In genomic region chr2:186991766-186992417, GRCh38 we compare ENCODE assay signal across 18 cellular contexts.
DNase-seq lines count a peak whose midpoint lies in the region; ATAC-seq, FAIRE-seq and TF ChIP-seq lines count a peak whose summit lies in the region.
"Had no signal": no experiment of that assay in that cellular context is flagged by ENCODE, and none has a peak within 500 bp of the region (broad histone marks: within the 10 kb centered on the region; RNA-seq: fewer than 3 reads in every experiment).

No MANE protein-coding gene starts in this region.

- H3K9me1 ChIP-seq in K562 (ENCODE audit: control insufficient read depth, insufficient read depth, low read length), result no peaks in the 10 kb centered on the region

- TF ChIP-seq POLR2A in K562 (conservative IDR thresholded peaks at IDR 0.05) (no peak), esophagus muscularis mucosa (IDR thresholded peaks at IDR 0.05; ENCODE audit: low read depth) (no peak)

- H3K79me2 ChIP-seq in K562 (ENCODE audit: control insufficient read depth, insufficient read depth, low read length), result no peaks in the 10 kb centered on the region

- H4K20me1 ChIP-seq in K562 (replicated peaks; ENCODE audit: control insufficient read depth, insufficient read depth, low read length), result no peaks in the 10 kb centered on the region
- H4K20me1 ChIP-seq: BLaER1 treated with 17β-estradiol and CSF1 and Interleukin-3, amounts not matched to agents 10 nM and 100 nM had no signal

- no peak overlapping the region for H3K4me3 ChIP-seq in K562
- no peak overlapping the region for H3K4me3 ChIP-seq in esophagus muscularis mucosa
- H3K4me3 ChIP-seq: BLaER1 treated with 17β-estradiol and CSF1 and Interleukin-3, amounts not matched to agents 10 nM and 100 nM; GM12878; sigmoid colon; transverse colon had no signal

- DNase-seq in DMS53 (lab: John Stamatoyannopoulos, UW) (peak; percentile 41), LHCN-M2 (ENCODE audit: low read depth) (peak; percentile 17), K562 (ENCODE audit: extremely low read depth in 1 of 4, low spot score in 3 of 4) (no peak), medulla oblongata (ENCODE audit: extremely low spot score) (peak; percentile 9), mucosa of gallbladder (ENCODE audit: low spot score) (no peak), esophagus muscularis mucosa (ENCODE audit: extremely low spot score) (no peak), SHP77 treated with DMSO at 0.1 percent for 48 hours (lab: John Stamatoyannopoulos, UW) (no peak)
- DNase-seq: activated CD4-positive, alpha-beta T cell treated with anti-CD3 and anti-CD28 coated beads for 1 hour; EL; naive thymus-derived CD8-positive, alpha-beta T cell; NCI-H2107; sigmoid colon; stimulated activated CD4-positive, alpha-beta T cell treated with anti-CD3 and anti-CD28 coated beads, Interleukin-4, amount 100 ng/mL, for 24 hours; transverse colon had no signal

- TF ChIP-seq RAD21 in K562 (CRISPR knock-in tag; conservative IDR thresholded peaks at IDR 0.05 in 1 of 2, IDR thresholded peaks at IDR 0.05 in 1 of 2), result peak in 1 of 2 experiments; percentile 38; a peak in 2 of 4 replicates

- in situ Hi-C loops in K562 (cut with MboI), result no loop called here

- TF ChIP-seq CTCF in K562 (IDR thresholded peaks at IDR 0.05 in 2 of 3, conservative IDR thresholded peaks at IDR 0.05 in 1 of 3; ENCODE audit: insufficient read depth in 2 of 3, low read depth in 1 of 3, low read length in 3 of 3), result no peak
- no peak for TF ChIP-seq CTCF in esophagus muscularis mucosa (IDR thresholded peaks at IDR 0.05)

- H3K4me1 ChIP-seq in K562 (replicated peaks in 1 of 2; ENCODE audit: control insufficient read depth in 2 of 2, insufficient read depth in 2 of 2, low read length in 2 of 2) (no peaks in the 10 kb centered on the region), esophagus muscularis mucosa (no peaks in the 10 kb centered on the region)
- H3K4me1 ChIP-seq: BLaER1 treated with 17β-estradiol and CSF1 and Interleukin-3, amounts not matched to agents 10 nM and 100 nM; sigmoid colon; transverse colon had no signal

- POLR2A ChIA-PET in K562 (lab: Yijun Ruan, JAX), result no interaction called here

- WGBS in K562 (ENCODE audit: insufficient coverage, low coverage, missing lambda C conversion rate), result 14% methylated on average over 4 of the region's 4 CpGs
- WGBS in esophagus muscularis mucosa, result 83% methylated on average over 4 of the region's 4 CpGs

- BruUV-seq in K562 (replicated peaks; lab: Mats Ljungman, UMichigan), result no TSS peak

- ATAC-seq in K562, result peak; percentile 50; the same call in 1 of the 3 replicates
- no peak for ATAC-seq in GM21717 (IDR thresholded peaks at IDR 0.05; ENCODE audit: unreplicated experiment)
- ATAC-seq: GM12878; naive thymus-derived CD8-positive, alpha-beta T cell had no signal

- no peak overlapping the region for H3K27ac ChIP-seq in K562 (ENCODE audit: extremely low read depth, low read depth, low read length)
- no peak overlapping the region for H3K27ac ChIP-seq in esophagus muscularis mucosa (replicated peaks in 1 of 4)
- H3K27ac ChIP-seq: BLaER1 treated with 17β-estradiol and CSF1 and Interleukin-3, amounts not matched to agents 10 nM and 100 nM; sigmoid colon; transverse colon had no signal

- no peak overlapping the region for H3K9ac ChIP-seq in K562 (ENCODE audit: insufficient read depth in 1 of 2, low read depth in 2 of 2, low read length in 2 of 2)
- H3K9ac ChIP-seq: BLaER1 treated with 17β-estradiol and CSF1 and Interleukin-3, amounts not matched to agents 10 nM and 100 nM had no signal

- no peaks in the 10 kb centered on the region for H3K27me3 ChIP-seq in K562 (ENCODE audit: control insufficient read depth in 2 of 2, insufficient read depth in 2 of 2, low read length in 2 of 2)
- no peaks in the 10 kb centered on the region for H3K27me3 ChIP-seq in esophagus muscularis mucosa
- H3K27me3 ChIP-seq: BLaER1 treated with 17β-estradiol and CSF1 and Interleukin-3, amounts not matched to agents 10 nM and 100 nM; sigmoid colon; transverse colon had no signal

- H2AFZ ChIP-seq in K562 (ENCODE audit: low read depth, low read length), result no peak overlapping the region

- no peaks in the 10 kb centered on the region for H3K36me3 ChIP-seq in K562 (ENCODE audit: control insufficient read depth, insufficient read depth, low read length)
- no peaks in the 10 kb centered on the region for H3K36me3 ChIP-seq in esophagus muscularis mucosa
- H3K36me3 ChIP-seq: BLaER1 treated with 17β-estradiol and CSF1 and Interleukin-3, amounts not matched to agents 10 nM and 100 nM; sigmoid colon; transverse colon had no signal

- TF ChIP-seq EP300 in K562 (IDR thresholded peaks at IDR 0.05; ENCODE audit: low read length) (no peak), esophagus muscularis mucosa (IDR thresholded peaks at IDR 0.05) (no peak)

- CTCF ChIA-PET in K562 (lab: Yijun Ruan, JAX; ENCODE audit: low intra/inter-chr PET ratio), result interaction anchor here (1.3 kb wide), 1 partner anchor 462 kb away, joined by 5 read pairs; no protein-coding TSS in a partner anchor

- FAIRE-seq in K562 (lab: Jason Lieb, UNC), result no peak
- FAIRE-seq: GM12878, keratinocyte had no signal

- no peak overlapping the region for H3K4me2 ChIP-seq in K562 (ENCODE audit: insufficient read depth, low read length)
- H3K4me2 ChIP-seq: BLaER1 treated with 17β-estradiol and CSF1 and Interleukin-3, amounts not matched to agents 10 nM and 100 nM had no signal

- no peaks in the 10 kb centered on the region for H3K9me3 ChIP-seq in K562 (replicated peaks; ENCODE audit: control insufficient read depth, insufficient read depth, low read depth, low read length)
- H3K9me3 ChIP-seq in esophagus muscularis mucosa, result peaks cover 0 to 14% (median 3%) of the 10 kb centered on the region in 4 donors

- intact Hi-C loops in K562 (cut with micrococcal nuclease), result loop anchor here (10.0 kb wide), 1 partner anchor 463 kb away; no protein-coding TSS in a partner anchor
- intact Hi-C loops in esophagus muscularis mucosa (cut with DNase I), result no loop called here

TF ChIP-seq in K562, 482 proteins besides CTCF, POLR2A, EP300 and RAD21 (continues in another document):
- TF ChIP-seq NRF1 (conservative IDR thresholded peaks at IDR 0.05 in 1 of 2, IDR thresholded peaks at IDR 0.05 in 1 of 2) (no peak), FOXP4 (CRISPR knock-in tag; IDR thresholded peaks at IDR 0.05; ENCODE audit: borderline replicate concordance) (no peak), ETV6 (IDR thresholded peaks at IDR 0.05; ENCODE audit: borderline replicate concordance in 1 of 2, low read depth in 2 of 2, low read length in 1 of 2) (no peak), ETV6 (CRISPR knock-in tag; IDR thresholded peaks at IDR 0.05; ENCODE audit: borderline replicate concordance) (no peak), ZNF280B (CRISPR knock-in tag; IDR thresholded peaks at IDR 0.05) (no peak), RB1 (IDR thresholded peaks at IDR 0.05; ENCODE audit: low read depth) (no peak), RFX5 (IDR thresholded peaks at IDR 0.05; ENCODE audit: low read depth, low read length) (no peak), CBX1 (IDR thresholded peaks at IDR 0.05; ENCODE audit: low read depth) (no peak)

Comparison
In these comparisons a context has a peak if more than half of its experiments do, and no peak if none do; other contexts are left out.
1. DNase-seq: peak in DMS53 (single experiment), LHCN-M2 (single experiment) and medulla oblongata (single experiment); none in K562 (0 of 4), mucosa of gallbladder (single experiment), esophagus muscularis mucosa (single experiment) and SHP77 treated with DMSO at 0.1 percent for 48 hours (single experiment).